In genomic region chr15:59307164-59307535, GRCh38 we compare ENCODE assay signal across 1 cellular context.
TF ChIP-seq lines count a peak whose summit lies in the region.

No MANE protein-coding gene starts in this region.

TF ChIP-seq in WTC11, 78 proteins besides CTCF, POLR2A, EP300 and RAD21 (continued from another document):
- TF ChIP-seq PRDM15 (CRISPR knock-in tag; IDR thresholded peaks at IDR 0.05) (no peak), TCF7 (CRISPR knock-in tag; IDR thresholded peaks at IDR 0.05; ENCODE audit: low read depth) (no peak), MXD4 (CRISPR knock-in tag; IDR thresholded peaks at IDR 0.05; ENCODE audit: borderline replicate concordance) (no peak), USF1 (CRISPR knock-in tag; IDR thresholded peaks at IDR 0.05) (no peak), ZNF263 (CRISPR knock-in tag; IDR thresholded peaks at IDR 0.05; ENCODE audit: low read depth) (no peak), RORB (CRISPR knock-in tag; IDR thresholded peaks at IDR 0.05) (no peak), ELF4 (CRISPR knock-in tag; IDR thresholded peaks at IDR 0.05; ENCODE audit: low read depth) (no peak), NR1H2 (CRISPR knock-in tag; IDR thresholded peaks at IDR 0.05) (no peak), ZNF671 (CRISPR knock-in tag; IDR thresholded peaks at IDR 0.05) (no peak), STAT6 (CRISPR knock-in tag; conservative IDR thresholded peaks at IDR 0.05; ENCODE audit: low read depth) (no peak), E2F1 (CRISPR knock-in tag; IDR thresholded peaks at IDR 0.05) (no peak), ATF6 (CRISPR knock-in tag; IDR thresholded peaks at IDR 0.05) (no peak), ZSCAN18 (CRISPR knock-in tag; IDR thresholded peaks at IDR 0.05) (no peak), SMAD4 (CRISPR knock-in tag; IDR thresholded peaks at IDR 0.05) (no peak)
